In the genomic region with DNA sequence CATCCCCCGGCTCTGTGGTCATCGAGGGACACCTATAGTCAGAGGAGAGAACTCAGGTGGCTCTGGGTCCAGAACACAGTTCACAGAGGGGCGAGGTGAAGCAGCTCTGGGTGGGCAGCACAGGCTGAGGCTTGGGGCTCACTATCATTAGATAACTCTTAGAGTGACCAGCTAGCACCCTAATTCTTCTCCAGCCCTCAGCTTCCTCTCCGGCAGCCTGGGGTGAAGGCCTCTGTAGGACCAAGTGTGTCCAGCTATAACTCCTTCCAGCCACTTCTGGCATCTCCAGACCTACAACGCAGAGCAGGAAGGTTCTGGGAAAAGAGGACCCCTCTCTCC, we compare ENCODE assay signal across 12 cellular contexts. TPM values are rescaled to one million over a fixed set of nuclear protein-coding genes. Genes with fewer than 3 reads are reported as not detected.
DNase-seq lines count a peak whose midpoint lies in the region; ATAC-seq, FAIRE-seq and TF ChIP-seq lines count a peak whose summit lies in the region.
"Had no signal": no experiment of that assay in that cellular context is flagged by ENCODE, and none has a peak within 500 bp of the region (broad histone marks: within the 10 kb centered on the region; RNA-seq: fewer than 3 reads in every experiment).

No MANE protein-coding gene starts in this region.

- no peak overlapping the region for H4K5ac ChIP-seq in H1 (ENCODE audit: insufficient read length, low read depth, low read length)

- no peaks in the 10 kb centered on the region for H3K9me3 Mint-ChIP-seq in nephron
- H3K9me3 Mint-ChIP-seq: CD8-positive, alpha-beta T cell had no signal

- no peak overlapping the region for H3K27ac ChIP-seq in Panc1 (ENCODE audit: low read length)
- no peak overlapping the region for H3K27ac ChIP-seq in H1 (ENCODE audit: low read depth, low read length)
- H3K27ac ChIP-seq: upper lobe of left lung had no signal

- peak overlapping the region; percentile 89 to 93 for H3K4me2 ChIP-seq in H1 (ENCODE audit: insufficient read depth in 1 of 2, low read depth in 2 of 2, low read length in 2 of 2)

- peaks cover 7 to 8% of the 10 kb centered on the region in 2 experiments for H4K20me1 ChIP-seq in H1 (replicated peaks in 1 of 2; ENCODE audit: control insufficient read depth in 1 of 2, insufficient read depth in 2 of 2, low read length in 2 of 2)

- peaks cover 11% of the 10 kb centered on the region; the same call in 1 of the 2 replicates for H3K23me2 ChIP-seq in H1 (ENCODE audit: low read depth, low read length)

- ATAC-seq in Panc1 (no peak), HG02759 (IDR thresholded peaks at IDR 0.05; ENCODE audit: unreplicated experiment) (no peak), HG03025 (IDR thresholded peaks at IDR 0.05; ENCODE audit: low FRiP score, unreplicated experiment) (no peak)

- H3K4me1 ChIP-seq in Panc1 (ENCODE audit: control insufficient read depth, insufficient read depth, low read length) (peaks cover 10% of the 10 kb centered on the region), H1 (replicated peaks in 1 of 4; ENCODE audit: control insufficient read depth in 3 of 4, insufficient read depth in 4 of 4, low read length in 3 of 4) (peaks cover 14 to 41% (median 35%) of the 10 kb centered on the region in 4 experiments)

- peak overlapping the region; percentile 3; the same call in 1 of the 2 replicates for H2BK15ac ChIP-seq in H1 (ENCODE audit: low read length)

- TF ChIP-seq RAD21 in H1 (IDR thresholded peaks at IDR 0.05 in 1 of 2, conservative IDR thresholded peaks at IDR 0.05 in 1 of 2; ENCODE audit: low read depth in 2 of 2, low read length in 2 of 2), result no peak

- H3K27me3 ChIP-seq in Panc1 (ENCODE audit: control insufficient read depth, insufficient read depth, low read length), result no peaks in the 10 kb centered on the region
- H3K27me3 ChIP-seq in H1 (replicated peaks in 1 of 4; ENCODE audit: control insufficient read depth in 3 of 4, extremely low read depth in 1 of 4, insufficient read depth in 3 of 4, low read length in 3 of 4), result peaks cover 0 to 8% (median 4%) of the 10 kb centered on the region in 4 experiments; a peak in 5 of 7 replicates

- no peak overlapping the region for H2BK120ac ChIP-seq in H1 (replicated peaks; ENCODE audit: low read depth, low read length)

- H3K9ac ChIP-seq in H1 (replicated peaks in 1 of 4; ENCODE audit: extremely low read depth in 1 of 4, low read depth in 3 of 4, low read length in 3 of 4), result no peak overlapping the region

- CTCF ChIA-PET in Panc1 (lab: Charles Lee) (interaction anchor here (0.6 to 3.5 kb wide), 17 partner anchors 10 to 281 kb away, joined by 3 to 84 read pairs (median 3); no protein-coding TSS in a partner anchor), H1 (lab: Charles Lee; ENCODE audit: partially characterized antibody) (interaction anchor here (0.6 to 18.6 kb wide), 93 partner anchors 12 to 954 kb away, joined by 3 to 618 read pairs (median 6); a partner anchor contains a TSS)

- no peak overlapping the region for H4K8ac ChIP-seq in H1 (ENCODE audit: extremely low read depth, insufficient read depth, low read length)

- peaks cover 47% of the 10 kb centered on the region for H3K27me3 Mint-ChIP-seq in nephron (ENCODE audit: low read depth)

- POLR2A ChIA-PET in Panc1 (lab: Charles Lee), result interaction anchor here (0.6 to 0.9 kb wide), 2 partner anchors 171 to 261 kb away, joined by 3 read pairs; no protein-coding TSS in a partner anchor
- POLR2A ChIA-PET in H1 (lab: Charles Lee; ENCODE audit: partially characterized antibody), result interaction anchor here (0.6 to 8.0 kb wide), 19 partner anchors 9 to 283 kb away, joined by 3 to 89 read pairs (median 5); a partner anchor contains a TSS

- no peaks in the 10 kb centered on the region for H3K36me3 Mint-ChIP-seq in nephron (ENCODE audit: low read depth)

- 0 out of 2 replicates have a peak overlapping the region, but pooled peaks have one; percentile 19 for H2BK5ac ChIP-seq in H1 (ENCODE audit: low read depth, low read length)

- H3K23ac ChIP-seq in H1 (ENCODE audit: insufficient read length), result no peak overlapping the region

- H3K14ac ChIP-seq in H1 (ENCODE audit: insufficient read length), result no peak overlapping the region

- H2BK20ac ChIP-seq in H1 (ENCODE audit: low read length), result 0 out of 2 replicates have a peak overlapping the region, but pooled peaks have one; percentile 68

- no peak overlapping the region for H3K4ac ChIP-seq in H1 (replicated peaks; ENCODE audit: insufficient read length, low read depth, low read length)

- H3K4me3 ChIP-seq in Panc1 (ENCODE audit: low read depth in 2 of 2, low read length in 2 of 2) (no peak overlapping the region), H1 (ENCODE audit: extremely low read depth in 1 of 4, insufficient read depth in 2 of 4, low read depth in 3 of 4, low read length in 4 of 4) (peak overlapping the region in 1 of 4 experiments; percentile 69; a peak in 1 of 8 replicates)

- H3K79me2 ChIP-seq in H1 (ENCODE audit: control insufficient read depth in 1 of 2, insufficient read depth in 2 of 2, low read length in 2 of 2), result no peaks in the 10 kb centered on the region

- no peaks in the 10 kb centered on the region for H3K9me3 ChIP-seq in Panc1 (ENCODE audit: control insufficient read depth, insufficient read depth, low read depth, low read length)
- no peaks in the 10 kb centered on the region for H3K9me3 ChIP-seq in H1 (ENCODE audit: insufficient read depth in 2 of 2, low read depth in 1 of 2, low read length in 1 of 2)
- H3K9me3 ChIP-seq: upper lobe of left lung had no signal

- H2AFZ ChIP-seq in H1 (ENCODE audit: low read length), result no peak overlapping the region

- TF ChIP-seq CTCF in GM13976 (IDR thresholded peaks at IDR 0.05; ENCODE audit: borderline replicate concordance, control extremely low read depth, extremely low read depth, insufficient read depth, missing control alignments) (no peak), Panc1 (IDR thresholded peaks at IDR 0.05) (peak; percentile 53), H1 (IDR thresholded peaks at IDR 0.05; ENCODE audit: control extremely low read depth in 1 of 3, insufficient read depth in 1 of 3, low read depth in 1 of 3, low read length in 3 of 3) (no peak), nephron (IDR thresholded peaks at IDR 0.05; ENCODE audit: unreplicated experiment in 3 of 3) (peak in 1 of 3 experiments; percentile 41)

- no peak for FAIRE-seq in H1 (lab: Jason Lieb, UNC)

- H3K4me3 Mint-ChIP-seq in nephron, result peak overlapping the region; percentile 63 to 80 (median 72)

- H3K56ac ChIP-seq in H1 (replicated peaks; ENCODE audit: insufficient read length, low read depth, low read length), result no peak overlapping the region

- H3K18ac ChIP-seq in H1 (ENCODE audit: extremely low read depth, low read length), result peak overlapping the region; percentile 72; the same call in 1 of the 2 replicates

- no peak for TF ChIP-seq EP300 in H1 (IDR thresholded peaks at IDR 0.05; ENCODE audit: borderline replicate concordance in 1 of 2, low read depth in 2 of 2, low read length in 2 of 2)

- WGBS in H1 (ENCODE audit: extremely low coverage in 1 of 2, insufficient coverage in 1 of 2, insufficient read length in 1 of 2, insufficient replicate concordance in 2 of 2, low coverage in 1 of 2, low lambda C conversion rate in 2 of 2, missing lambda C conversion rate in 1 of 2), 2 experiments, result 61% methylated on average over 5 of the region's 5 CpGs; no CpG with 5 or more reads in 1 of the 2 experiments

- H2AK5ac ChIP-seq in H1 (ENCODE audit: low read depth, low read length), result no peak overlapping the region

- peak; percentile 31 for DNase-seq in GM13976 (ENCODE audit: low spot score)
- no peak for DNase-seq in Panc1 (ENCODE audit: low read depth, low spot score)
- DNase-seq in H1 (ENCODE audit: low read depth in 1 of 2, low spot score in 2 of 2), result no peak
- no peak for DNase-seq in mucosa of gallbladder (ENCODE audit: low spot score)
- DNase-seq in NCI-H187 treated with DMSO at 0.1 percent for 48 hours (lab: John Stamatoyannopoulos, UW), result no peak
- DNase-seq: central memory CD4-positive, alpha-beta T cell; kidney glomerular epithelial cell had no signal

- in situ Hi-C loops in GM13976 (cut with MboI; ENCODE audit: low sequenced_read_pairs, unreplicated experiment) (loop anchor here (10.0 to 25.0 kb wide), 3 partner anchors 170 to 698 kb away; a partner anchor contains a TSS), Panc1 (cut with HindIII; ENCODE audit: low pct_unique_long_range_greater_than_20kb, low sequenced_read_pairs) (loop anchor here (25.0 kb wide), 1 partner anchor 173 kb away; no protein-coding TSS in a partner anchor)

- H3K27ac Mint-ChIP-seq in nephron, result peak overlapping the region in 1 of 3 experiments; percentile 55
- H3K27ac Mint-ChIP-seq: CD8-positive, alpha-beta T cell had no signal

- H3K4me1 Mint-ChIP-seq in nephron, result peaks cover 16% of the 10 kb centered on the region

- intact Hi-C loops in Panc1 (cut with micrococcal nuclease; ENCODE audit: unreplicated experiment), result loop anchor here (2.0 to 10.0 kb wide), 2 partner anchors 172 to 410 kb away; no protein-coding TSS in a partner anchor

- H3K79me1 ChIP-seq in H1 (ENCODE audit: low read depth, low read length), result no peaks in the 10 kb centered on the region

- BruUV-seq in Panc1 (replicated peaks; lab: Mats Ljungman, UMichigan), result no TSS peak

- no peak for TF ChIP-seq POLR2A in H1 (IDR thresholded peaks at IDR 0.05; ENCODE audit: control extremely low read depth in 1 of 2, low read depth in 2 of 2, low read length in 2 of 2)

- H4K91ac ChIP-seq in H1 (replicated peaks; ENCODE audit: insufficient read length, low read length), result no peak overlapping the region

- no peaks in the 10 kb centered on the region for H3K36me3 ChIP-seq in Panc1 (ENCODE audit: control insufficient read depth, insufficient read depth, low read length)
- H3K36me3 ChIP-seq in H1 (ENCODE audit: control insufficient read depth in 2 of 4, insufficient read depth in 4 of 4, low read length in 3 of 4), result no peaks in the 10 kb centered on the region; a peak in 1 of 8 replicates

- H2BK12ac ChIP-seq in H1 (ENCODE audit: low read depth, low read length), result no peak overlapping the region; the same call in 1 of the 2 replicates

RNA-seq across cellular contexts. Expression of a gene that starts 1.4 kb away (rescaled TPM):
- 0.49 TPM for total RNA-seq in Panc1 (2021; ENCODE audit: unreplicated experiment)
- 0.35 TPM for polyA plus RNA-seq in Panc1 (2012; ENCODE audit: insufficient read length)
- total RNA-seq in H1 (2021; fragmentation: NEBNext Ultra II Directional; extraction: Animal tissue kit (Norgen Biotek cat#: 25700)), result 22.7 and 23.3 TPM in 2 replicates
- 13.5 and 17.4 TPM in 2 replicates for polyA plus RNA-seq in H1 (2011; rRNA removed)
- 17.3 TPM for polyA plus RNA-seq in H1 (2011; cell fraction: cytosol; rRNA removed)
- polyA plus RNA-seq in H1 (2011; cell fraction: nucleus; rRNA removed), result 51.9 TPM
- 9.2 to 17.1 TPM (median 15.6 TPM) in 4 replicates for polyA plus RNA-seq in H1 (2012, experiment 1 of 2)
- polyA plus RNA-seq in H1 (2012, experiment 2 of 2), result 7.0 TPM
- polyA plus RNA-seq in H1 (2013, experiment 1 of 2), result 19.3 TPM
- 19.6 TPM for polyA plus RNA-seq in H1 (2013, experiment 2 of 2)
- 2.1 and 5.6 TPM in 2 replicates for polyA minus RNA-seq in H1 (2011; rRNA and poly(A)+ RNA removed)
- 13.7 TPM for polyA minus RNA-seq in H1 (2011; cell fraction: cytosol; rRNA and poly(A)+ RNA removed)
- polyA minus RNA-seq in H1 (2011; cell fraction: nucleus; rRNA and poly(A)+ RNA removed), result 21.4 TPM
- total RNA-seq in mucosa of gallbladder, result 2.1 TPM

RNA-seq across cellular contexts. Expression of a gene that starts 11.8 kb away (rescaled TPM):
- total RNA-seq in Panc1 (2021; ENCODE audit: unreplicated experiment), result 40.0 TPM
- 25.0 TPM for polyA plus RNA-seq in Panc1 (2012; ENCODE audit: insufficient read length)
- total RNA-seq in H1 (2021; fragmentation: NEBNext Ultra II Directional; extraction: Animal tissue kit (Norgen Biotek cat#: 25700)), result 20.7 and 23.0 TPM in 2 replicates
- 27.0 and 29.4 TPM in 2 replicates for polyA plus RNA-seq in H1 (2011; rRNA removed)
- 21.9 TPM for polyA plus RNA-seq in H1 (2011; cell fraction: cytosol; rRNA removed)
- polyA plus RNA-seq in H1 (2011; cell fraction: nucleus; rRNA removed), result 39.3 TPM
- 17.0 to 24.3 TPM (median 21.8 TPM) in 4 replicates for polyA plus RNA-seq in H1 (2012, experiment 1 of 2)
- polyA plus RNA-seq in H1 (2012, experiment 2 of 2), result 28.0 TPM
- 10.8 TPM for polyA plus RNA-seq in H1 (2013, experiment 1 of 2)
- 10.3 TPM for polyA plus RNA-seq in H1 (2013, experiment 2 of 2)
- polyA minus RNA-seq in H1 (2011; rRNA and poly(A)+ RNA removed), result 47.8 and 49.9 TPM in 2 replicates
- 19.0 TPM for polyA minus RNA-seq in H1 (2011; cell fraction: cytosol; rRNA and poly(A)+ RNA removed)
- 22.4 TPM for polyA minus RNA-seq in H1 (2011; cell fraction: nucleus; rRNA and poly(A)+ RNA removed)
- 40.3 TPM for total RNA-seq in mucosa of gallbladder

RNA-seq across cellular contexts. Expression of a gene that starts 34.9 kb away (rescaled TPM):
- total RNA-seq in Panc1 (2021; ENCODE audit: unreplicated experiment) (76.0 TPM), mucosa of gallbladder (16.6 TPM)
- 63.3 TPM for polyA plus RNA-seq in Panc1 (2012; ENCODE audit: insufficient read length)
- total RNA-seq in H1 (2021; fragmentation: NEBNext Ultra II Directional; extraction: Animal tissue kit (Norgen Biotek cat#: 25700)), result 64.9 and 65.3 TPM in 2 replicates
- 92.1 and 163 TPM in 2 replicates for polyA plus RNA-seq in H1 (2011; rRNA removed)
- polyA plus RNA-seq in H1 (2011; cell fraction: cytosol; rRNA removed), result 86.7 TPM
- polyA plus RNA-seq in H1 (2011; cell fraction: nucleus; rRNA removed), result 239 TPM
- polyA plus RNA-seq in H1 (2012, experiment 1 of 2), result 43.5 to 63.1 TPM (median 52.3 TPM) in 4 replicates
- polyA plus RNA-seq in H1 (2012, experiment 2 of 2), result 81.4 TPM
- polyA plus RNA-seq in H1 (2013, experiment 1 of 2), result 39.0 TPM
- 35.0 TPM for polyA plus RNA-seq in H1 (2013, experiment 2 of 2)
- 74.9 and 79.0 TPM in 2 replicates for polyA minus RNA-seq in H1 (2011; rRNA and poly(A)+ RNA removed)
- polyA minus RNA-seq in H1 (2011; cell fraction: cytosol; rRNA and poly(A)+ RNA removed), result 53.3 TPM
- 78.0 TPM for polyA minus RNA-seq in H1 (2011; cell fraction: nucleus; rRNA and poly(A)+ RNA removed)

RNA-seq across cellular contexts. Expression of a gene that starts 39.8 kb away (rescaled TPM):
- total RNA-seq in Panc1 (2021; ENCODE audit: unreplicated experiment), result 134 TPM
- 119 TPM for polyA plus RNA-seq in Panc1 (2012; ENCODE audit: insufficient read length)
- total RNA-seq in H1 (2021; fragmentation: NEBNext Ultra II Directional; extraction: Animal tissue kit (Norgen Biotek cat#: 25700)), result 105 and 106 TPM in 2 replicates
- 302 and 308 TPM in 2 replicates for polyA plus RNA-seq in H1 (2011; rRNA removed)
- polyA plus RNA-seq in H1 (2011; cell fraction: cytosol; rRNA removed), result 184 TPM
- 229 TPM for polyA plus RNA-seq in H1 (2011; cell fraction: nucleus; rRNA removed)
- polyA plus RNA-seq in H1 (2012, experiment 1 of 2), result 67.6 to 121 TPM (median 110 TPM) in 4 replicates
- polyA plus RNA-seq in H1 (2012, experiment 2 of 2), result 213 TPM
- 82.5 TPM for polyA plus RNA-seq in H1 (2013, experiment 1 of 2)
- 103 TPM for polyA plus RNA-seq in H1 (2013, experiment 2 of 2)
- polyA minus RNA-seq in H1 (2011; rRNA and poly(A)+ RNA removed), result 81.0 and 107 TPM in 2 replicates
- 56.4 TPM for polyA minus RNA-seq in H1 (2011; cell fraction: cytosol; rRNA and poly(A)+ RNA removed)
- 57.2 TPM for polyA minus RNA-seq in H1 (2011; cell fraction: nucleus; rRNA and poly(A)+ RNA removed)
- 138 TPM for total RNA-seq in mucosa of gallbladder

RNA-seq across cellular contexts. Expression of a gene that starts 44.1 kb away (rescaled TPM):
- total RNA-seq in Panc1 (2021; ENCODE audit: unreplicated experiment) (90.1 TPM), mucosa of gallbladder (23.4 TPM)
- 109 TPM for polyA plus RNA-seq in Panc1 (2012; ENCODE audit: insufficient read length)
- 56.5 and 60.6 TPM in 2 replicates for total RNA-seq in H1 (2021; fragmentation: NEBNext Ultra II Directional; extraction: Animal tissue kit (Norgen Biotek cat#: 25700))
- 121 and 152 TPM in 2 replicates for polyA plus RNA-seq in H1 (2011; rRNA removed)
- 73.9 TPM for polyA plus RNA-seq in H1 (2011; cell fraction: cytosol; rRNA removed)
- polyA plus RNA-seq in H1 (2011; cell fraction: nucleus; rRNA removed), result 116 TPM
- 39.4 to 75.9 TPM (median 64.3 TPM) in 4 replicates for polyA plus RNA-seq in H1 (2012, experiment 1 of 2)
- polyA plus RNA-seq in H1 (2012, experiment 2 of 2), result 69.9 TPM
- polyA plus RNA-seq in H1 (2013, experiment 1 of 2), result 41.5 TPM
- 41.4 TPM for polyA plus RNA-seq in H1 (2013, experiment 2 of 2)
- polyA minus RNA-seq in H1 (2011; rRNA and poly(A)+ RNA removed), result 37.6 and 38.8 TPM in 2 replicates
- polyA minus RNA-seq in H1 (2011; cell fraction: cytosol; rRNA and poly(A)+ RNA removed), result 44.5 TPM
- 39.0 TPM for polyA minus RNA-seq in H1 (2011; cell fraction: nucleus; rRNA and poly(A)+ RNA removed)
